ENCODE assay signal across 1 cellular context in the genomic region with DNA sequence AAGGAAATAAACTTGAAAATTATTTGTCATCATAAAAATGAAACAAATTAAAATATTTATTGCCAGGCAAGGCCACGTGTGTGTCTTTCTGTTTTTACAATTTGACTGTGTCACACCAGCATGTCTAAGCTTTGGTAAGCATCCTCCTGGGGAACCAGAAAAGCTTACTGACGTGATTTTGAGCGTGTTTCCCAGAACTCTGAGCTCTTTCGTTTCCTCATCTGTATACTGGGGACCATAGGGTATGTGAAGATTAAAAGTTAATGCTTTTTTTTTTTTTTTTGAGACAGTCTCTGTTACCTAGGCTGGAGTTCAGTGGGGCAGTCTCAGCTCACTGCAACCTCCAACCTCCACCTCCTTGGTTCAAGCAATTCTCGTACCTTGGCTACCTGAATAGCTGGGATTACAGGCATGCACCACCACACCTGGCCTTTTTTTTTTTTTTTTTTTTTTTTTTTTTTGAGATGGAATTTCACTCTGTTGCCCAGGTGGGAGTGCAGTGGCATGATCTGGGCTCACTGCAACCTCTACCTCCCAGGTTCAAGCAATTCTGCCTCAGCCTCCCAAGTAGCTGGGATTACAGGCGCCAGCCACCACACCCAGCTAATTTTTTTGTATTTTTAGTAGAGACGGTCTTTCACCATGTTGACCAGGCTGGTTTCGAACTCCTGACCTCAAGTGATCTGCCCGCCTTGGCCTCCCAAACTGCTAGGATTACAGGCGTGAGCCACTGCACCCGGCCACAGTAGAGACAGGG.
A peak's percentile ranks its signal among the peaks of the same experiment; 100 is the strongest.
TF ChIP-seq lines count a peak whose summit lies in the region.

No MANE protein-coding gene starts in this region.

TF ChIP-seq in K562, 482 proteins besides CTCF, POLR2A, EP300 and RAD21:
- TF ChIP-seq POLR2H (tag; IDR thresholded peaks at IDR 0.05; ENCODE audit: low read depth), result peak; percentile 23; the same call in 1 of the 2 replicates
- TF ChIP-seq POLR2AphosphoS5 (IDR thresholded peaks at IDR 0.05; ENCODE audit: control insufficient read depth, insufficient read depth, low read depth, low read length), result peak; percentile 38; the same call in 1 of the 2 replicates
- 0 out of 2 replicates have a peak, but pooled peaks have one; percentile 13 for TF ChIP-seq POLR2AphosphoS2 (IDR thresholded peaks at IDR 0.05; ENCODE audit: low read length)
- TF ChIP-seq, protein P1, sequence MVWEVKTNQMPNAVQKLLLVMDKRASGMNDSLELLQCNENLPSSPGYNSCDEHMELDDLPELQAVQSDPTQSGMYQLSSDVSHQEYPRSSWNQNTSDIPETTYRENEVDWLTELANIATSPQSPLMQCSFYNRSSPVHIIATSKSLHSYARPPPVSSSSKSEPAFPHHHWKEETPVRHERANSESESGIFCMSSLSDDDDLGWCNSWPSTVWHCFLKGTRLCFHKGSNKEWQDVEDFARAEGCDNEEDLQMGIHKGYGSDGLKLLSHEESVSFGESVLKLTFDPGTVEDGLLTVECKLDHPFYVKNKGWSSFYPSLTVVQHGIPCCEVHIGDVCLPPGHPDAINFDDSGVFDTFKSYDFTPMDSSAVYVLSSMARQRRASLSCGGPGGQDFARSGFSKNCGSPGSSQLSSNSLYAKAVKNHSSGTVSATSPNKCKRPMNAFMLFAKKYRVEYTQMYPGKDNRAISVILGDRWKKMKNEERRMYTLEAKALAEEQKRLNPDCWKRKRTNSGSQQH (CRISPR knock-in tag; IDR thresholded peaks at IDR 0.05), result 0 out of 2 replicates have a peak, but pooled peaks have one; percentile 11
- peak; percentile 71 for TF ChIP-seq SUPT5H (IDR thresholded peaks at IDR 0.05)
- TF ChIP-seq POLR2B (IDR thresholded peaks at IDR 0.05; ENCODE audit: low read depth, partially characterized antibody), result peak; percentile 53
- 0 out of 2 replicates have a peak, but pooled peaks have one; percentile 19 for TF ChIP-seq POLR2G (IDR thresholded peaks at IDR 0.05; ENCODE audit: low read depth, low read length)
